10 cellular contexts compared by ENCODE assay signal in genomic region chr18:34222025-34222395, GRCh38. TPM values are rescaled to one million over a fixed set of nuclear protein-coding genes. Genes with fewer than 3 reads are reported as not detected.
DNase-seq lines count a peak whose midpoint lies in the region; ATAC-seq and TF ChIP-seq lines count a peak whose summit lies in the region.
"Had no signal": no experiment of that assay in that cellular context is flagged by ENCODE, and none has a peak within 500 bp of the region (broad histone marks: within the 10 kb centered on the region; RNA-seq: fewer than 3 reads in every experiment).

No MANE protein-coding gene starts in this region.

- peak overlapping the region in 3 of 4 experiments; percentile 25 to 50 (median 49) for H3K4me3 ChIP-seq in fibroblast of lung (replicated peaks in 1 of 4; ENCODE audit: control extremely low read depth in 1 of 4, insufficient read depth in 1 of 4, low read depth in 3 of 4, low read length in 4 of 4)

- no peak for TF ChIP-seq CTCF in fibroblast of lung (conservative IDR thresholded peaks at IDR 0.05 in 1 of 2, IDR thresholded peaks at IDR 0.05 in 1 of 2; ENCODE audit: low read depth in 1 of 2, low read length in 2 of 2)

- no peaks in the 10 kb centered on the region for H3K36me3 ChIP-seq in fibroblast of lung (ENCODE audit: control insufficient read depth, insufficient read depth, low read length)

- no peaks in the 10 kb centered on the region for H3K9me3 ChIP-seq in fibroblast of lung (ENCODE audit: control insufficient read depth, insufficient read depth, low read depth, low read length)

- no peak overlapping the region for H3K9ac ChIP-seq in fibroblast of lung (ENCODE audit: insufficient read depth, low read length)

- ATAC-seq in GM21786 (IDR thresholded peaks at IDR 0.05; ENCODE audit: unreplicated experiment), result peak; percentile 17

- no peaks in the 10 kb centered on the region for H3K79me2 ChIP-seq in fibroblast of lung (ENCODE audit: control insufficient read depth, insufficient read depth, low read length)

- H3K4me2 ChIP-seq in fibroblast of lung (ENCODE audit: extremely low read depth, insufficient read depth, low read length), result peak overlapping the region; percentile 82

- peak; percentile 90 for DNase-seq in NCI-H510A treated with DMSO at 0.1 percent for 48 hours (lab: John Stamatoyannopoulos, UW)
- no peak for DNase-seq in fibroblast of lung (ENCODE audit: low read depth in 2 of 2)
- peak; percentile 77 for DNase-seq in posterior vena cava (ENCODE audit: low spot score)
- no peak for DNase-seq in activated naive CD4-positive, alpha-beta T cell (lab: John Stamatoyannopoulos, UW)
- no peak for DNase-seq in OCI-M2 (lab: John Stamatoyannopoulos, UW; ENCODE audit: unreplicated experiment)
- no peak for DNase-seq in CD1c-positive myeloid dendritic cell (ENCODE audit: extremely low spot score)
- no peak for DNase-seq in MV-4-11 (lab: John Stamatoyannopoulos, UW)

- peaks cover 36% of the 10 kb centered on the region for H3K27me3 ChIP-seq in fibroblast of lung (ENCODE audit: control insufficient read depth, insufficient read depth, low read length)

- H4K20me1 ChIP-seq in fibroblast of lung (ENCODE audit: control insufficient read depth, extremely low read depth, insufficient read depth, low read length), result no peaks in the 10 kb centered on the region

- no peaks in the 10 kb centered on the region for H3K4me1 ChIP-seq in fibroblast of lung (ENCODE audit: control insufficient read depth, extremely low read depth, insufficient read depth, low read length)

- intact Hi-C loops in posterior vena cava (cut with DNase I), result no loop called here

- H3K27ac ChIP-seq in fibroblast of lung (ENCODE audit: insufficient read depth, low read length), result no peak overlapping the region
- H3K27ac ChIP-seq: HL-60 had no signal

- H2AFZ ChIP-seq in fibroblast of lung (ENCODE audit: low read length), result no peak overlapping the region

RNA-seq across cellular contexts. Expression of gene NOL4, which starts 2.7 kb away (rescaled TPM):
- total RNA-seq in fibroblast of lung (not detected in 2 replicates), posterior vena cava (under 1 TPM; 0.38 to 0.79 TPM)
- polyA plus RNA-seq in fibroblast of lung, result not detected in 2 replicates
- not detected in 2 replicates for polyA plus RNA-seq in fibroblast of lung (2012)
- not detected in 2 replicates for polyA minus RNA-seq in fibroblast of lung (ENCODE audit: low replicate concordance)
- total RNA-seq: bronchial epithelial cell had no signal

Comparison
In these comparisons a context has a peak if more than half of its experiments do, and no peak if none do; other contexts are left out.
1. DNase-seq: peak in NCI-H510A treated with DMSO at 0.1 percent for 48 hours (single experiment) and posterior vena cava (single experiment); none in fibroblast of lung (0 of 2), activated naive CD4-positive, alpha-beta T cell (0 of 4), OCI-M2 (single experiment), CD1c-positive myeloid dendritic cell (single experiment) and MV-4-11 (single experiment).